Comparison of ENCODE assay signal across 21 cellular contexts in genomic region chr6:7222197-7222596, GRCh38.
A peak's percentile ranks its signal among the peaks of the same experiment; 100 is the strongest.
DNase-seq lines count a peak whose midpoint lies in the region; ATAC-seq, FAIRE-seq and TF ChIP-seq lines count a peak whose summit lies in the region.
"Had no signal": no experiment of that assay in that cellular context is flagged by ENCODE, and none has a peak within 500 bp of the region (broad histone marks: within the 10 kb centered on the region; RNA-seq: fewer than 3 reads in every experiment).

No MANE protein-coding gene starts in this region.

- WGBS in HepG2 (ENCODE audit: low lambda C conversion rate) = 96% methylated on average over 5 of the region's 5 CpGs
- 78 to 86% (median 83%) methylated on average over 5 of the region's 5 CpGs for WGBS in spleen, 5 donors

- BruUV-seq in HepG2 (replicated peaks; lab: Mats Ljungman, UMichigan) = no TSS peak

- H4K20me1 ChIP-seq in HepG2 (ENCODE audit: insufficient read depth, low read length) (no peaks in the 10 kb centered on the region), osteoblast (ENCODE audit: insufficient read depth, low read length) (peaks cover 7% of the 10 kb centered on the region)

- H2AFZ ChIP-seq in HepG2 (ENCODE audit: low read length) (no peak overlapping the region), osteoblast (ENCODE audit: low read length) (no peak overlapping the region)
- H2AFZ ChIP-seq: GM23248 had no signal

- CTCF ChIA-PET in HepG2 (lab: Yijun Ruan, JAX; ENCODE audit: low intra/inter-chr PET ratio, low total read pairs) = no interaction called here

- no peak for FAIRE-seq in HepG2 (lab: Jason Lieb, UNC)

- no peak for DNase-seq in left ventricle myocardium superior
- no peak for DNase-seq in Right ventricle myocardium inferior (ENCODE audit: missing footprints)
- DNase-seq in HepG2 (ENCODE audit: low spot score) = no peak
- DNase-seq in spleen = no peak
- no peak for DNase-seq in NCI-H1930 (lab: John Stamatoyannopoulos, UW)
- DNase-seq in SW 1271 (lab: John Stamatoyannopoulos, UW) = no peak
- DNase-seq in osteoblast (ENCODE audit: insufficient read length, low spot score, missing footprints) = no peak
- DNase-seq: CD4-positive, CD25-positive, alpha-beta regulatory T cell; DMS79; GM23248; H9; HFFc6; KG1; NCI-H1092 treated with DMSO at 0.1 percent for 48 hours; NCI-H1436 treated with DMSO at 0.1 percent for 48 hours; NCI-H2029 treated with DMSO at 0.1 percent for 48 hours; NCI-H226; NCI-H510A treated with DMSO at 0.1 percent for 48 hours; NCI-H748 treated with DMSO at 0.1 percent for 48 hours; SJCRH30 had no signal

- TF ChIP-seq POLR2A in HepG2 (IDR thresholded peaks at IDR 0.05; ENCODE audit: insufficient read depth in 1 of 2, low read depth in 2 of 2, low read length in 2 of 2) (no peak), spleen (IDR thresholded peaks at IDR 0.05) (no peak)

- H3K36me3 ChIP-seq in HepG2 (replicated peaks in 1 of 2; ENCODE audit: control insufficient read depth in 1 of 2, insufficient read depth in 2 of 2, low read length in 2 of 2) (peaks cover 44 to 84% of the 10 kb centered on the region in 2 experiments), spleen (peaks cover 0 to 98% (median 31%) of the 10 kb centered on the region in 6 donors), osteoblast (ENCODE audit: insufficient read depth, low read length) (peaks cover 51% of the 10 kb centered on the region)
- H3K36me3 ChIP-seq: SJCRH30 had no signal

- TF ChIP-seq CTCF in HepG2 (CRISPR knock-in tag; IDR thresholded peaks at IDR 0.05) (no peak), spleen (IDR thresholded peaks at IDR 0.05 in 8 of 11, conservative IDR thresholded peaks at IDR 0.05 in 3 of 11) (no peak), osteoblast (IDR thresholded peaks at IDR 0.05; ENCODE audit: extremely low read depth, low read depth, low read length) (no peak)

- ATAC-seq in left ventricle myocardium superior (peak; percentile 4), Right ventricle myocardium inferior (no peak), HepG2 (no peak)

- H3K4me2 ChIP-seq in HepG2 (ENCODE audit: low read depth, low read length) = no peak overlapping the region
- no peak overlapping the region for H3K4me2 ChIP-seq in osteoblast (ENCODE audit: insufficient read depth, low read length)

- H3K79me2 ChIP-seq in HepG2 (ENCODE audit: insufficient read depth, low read length) = no peaks in the 10 kb centered on the region
- peaks cover 16% of the 10 kb centered on the region for H3K79me2 ChIP-seq in osteoblast (ENCODE audit: insufficient read depth, low read length)

- POLR2A ChIA-PET in HepG2 (lab: Yijun Ruan, JAX) = no interaction called here

- H3K27ac ChIP-seq in HepG2 (ENCODE audit: extremely low read length, insufficient read depth, low read length) (no peak overlapping the region), spleen (peak overlapping the region in 7 of 8 donors; percentile 9 to 76 (median 43)), osteoblast (ENCODE audit: low read depth, low read length) (no peak overlapping the region)
- H3K27ac ChIP-seq: GM23248, HL-60, SJCRH30 had no signal

- no peak overlapping the region for H3K9ac ChIP-seq in HepG2 (ENCODE audit: insufficient read depth, low read depth, low read length)
- H3K9ac ChIP-seq: GM23248 had no signal

- in situ Hi-C loops in HepG2 (cut with HindIII; ENCODE audit: extremely low pct_ligation_motif_present, low pct_unique_long_range_greater_than_20kb) = no loop called here

- TF ChIP-seq RAD21 in HepG2 (CRISPR knock-in tag; IDR thresholded peaks at IDR 0.05) = no peak

- H3K4me3 ChIP-seq in HepG2 (replicated peaks in 1 of 3; ENCODE audit: insufficient read depth in 1 of 3, low read depth in 2 of 3, low read length in 3 of 3) (no peak overlapping the region), spleen (no peak overlapping the region), osteoblast (ENCODE audit: insufficient read depth, low read length) (no peak overlapping the region)
- H3K4me3 ChIP-seq: GM23248, SJCRH30 had no signal

- H3K4me1 ChIP-seq in HepG2 (ENCODE audit: insufficient read depth, low read length) (peaks cover 24% of the 10 kb centered on the region), spleen (peaks cover 12 to 76% (median 54%) of the 10 kb centered on the region in 6 donors), osteoblast (ENCODE audit: insufficient read depth, low read length) (peaks cover 13% of the 10 kb centered on the region)

- TF ChIP-seq EP300 in HepG2 (IDR thresholded peaks at IDR 0.05; ENCODE audit: low read depth in 2 of 2, low read length in 2 of 2) = no peak
- TF ChIP-seq EP300 in HepG2 (CRISPR knock-in tag; IDR thresholded peaks at IDR 0.05; ENCODE audit: borderline replicate concordance) = no peak

- H3K9me3 ChIP-seq in HepG2 (ENCODE audit: low read length) (no peaks in the 10 kb centered on the region), spleen (no peaks in the 10 kb centered on the region), osteoblast (ENCODE audit: low read depth, low read length) (no peaks in the 10 kb centered on the region)
- H3K9me3 ChIP-seq: SJCRH30 had no signal

- no peaks in the 10 kb centered on the region for H3K27me3 ChIP-seq in HepG2 (ENCODE audit: control insufficient read depth in 1 of 2, insufficient read depth in 2 of 2, low read length in 2 of 2)
- H3K27me3 ChIP-seq in spleen (replicated peaks in 1 of 7) = no peaks in the 10 kb centered on the region
- H3K27me3 ChIP-seq in osteoblast (ENCODE audit: insufficient read depth, low read length) = no peaks in the 10 kb centered on the region
- H3K27me3 ChIP-seq: SJCRH30 had no signal

- intact Hi-C loops in left ventricle myocardium superior (cut with micrococcal nuclease) = no loop called here
- intact Hi-C loops in Right ventricle myocardium inferior (cut with DNase I) = loop anchor here (10.0 kb wide), 1 partner anchor 227 kb away; no protein-coding TSS in a partner anchor
- intact Hi-C loops in HepG2 (cut with micrococcal nuclease; ENCODE audit: unreplicated experiment) = no loop called here
- intact Hi-C loops in spleen (cut with DNase I; ENCODE audit: low total_unique reads) = no loop called here

TF ChIP-seq in HepG2, 621 proteins besides CTCF, POLR2A, EP300 and RAD21:
- TF ChIP-seq RBM22 (optimal IDR thresholded peaks at IDR 0.05; ENCODE audit: low read length) (peak; percentile 45), THAP9 (CRISPR knock-in tag; IDR thresholded peaks at IDR 0.05; ENCODE audit: borderline replicate concordance) (no peak)

Comparison
In these comparisons a context has a peak if more than half of its experiments do, and no peak if none do; other contexts are left out.
1. H3K27ac ChIP-seq: peak in spleen (7 of 8); none in HepG2 (single experiment) and osteoblast (single experiment).